20 cellular contexts compared by ENCODE assay signal in genomic region chr10:114931072-114931679, GRCh38.
"Had no signal": no experiment of that assay in that cellular context is flagged by ENCODE, and none has a peak within 500 bp of the region (broad histone marks: within the 10 kb centered on the region; RNA-seq: fewer than 3 reads in every experiment).

No MANE protein-coding gene starts in this region.

- H3K4me1 ChIP-seq: colonic mucosa, parathyroid adenoma, right lobe of liver, stomach, testis, tibial artery had no signal

- H3K36me3 ChIP-seq: colonic mucosa, gastrocnemius medialis, neutrophil, right lobe of liver, stomach, tibial artery had no signal

- H3K9me3 ChIP-seq: colonic mucosa, gastrocnemius medialis, mucosa of descending colon, neutrophil, right lobe of liver, testis, tibial artery had no signal

- ATAC-seq: gastrocnemius medialis; mucosa of descending colon; natural killer cell treated with Interleukin-12 subunit alpha and Interleukin-12 subunit beta and Interleukin-15 and Interleukin-18, amount 100 ng/mL, for 72 hours; stimulated activated naive B cell treated with anti-CD40 and anti-IgM and Interleukin-4, amounts not matched to agents 10 μg/mL and 1 μg/mL and 100 μg/mL, for 72 hours had no signal

- H3K4me3 ChIP-seq: colonic mucosa, gastrocnemius medialis, mucosa of descending colon, right lobe of liver, stomach, testis, tibial artery had no signal

- DNase-seq: colonic mucosa; dermis blood vessel endothelial cell; effector memory CD4-positive, alpha-beta T cell; erythroblast; gastrocnemius medialis; head of caudate nucleus; mesenchymal stem cell; mucosa of descending colon; naive B cell; right lobe of liver; small intestine; stimulated activated CD4-positive, alpha-beta T cell treated with anti-CD3 and anti-CD28 coated beads, Interleukin-15, amount 100 ng/mL, for 24 hours; stimulated activated CD4-positive, alpha-beta T cell treated with anti-CD3 and anti-CD28 coated beads, Interleukin-2, amount 100 ng/mL, for 48 hours; stimulated activated naive B cell treated with anti-CD40 and anti-IgM and Interleukin-4, amounts not matched to agents 10 μg/mL and 1 μg/mL and 100 μg/mL, for 72 hours; stomach; testis; tibial artery had no signal

- H2AFZ ChIP-seq: parathyroid adenoma had no signal

- H3K9ac ChIP-seq: parathyroid adenoma had no signal

- H3K27me3 ChIP-seq: colonic mucosa, gastrocnemius medialis, right lobe of liver, testis, tibial artery had no signal

- H3K27ac ChIP-seq: colonic mucosa, gastrocnemius medialis, neutrophil, parathyroid adenoma, right lobe of liver, stomach, testis, tibial artery had no signal
